In the genomic region with DNA sequence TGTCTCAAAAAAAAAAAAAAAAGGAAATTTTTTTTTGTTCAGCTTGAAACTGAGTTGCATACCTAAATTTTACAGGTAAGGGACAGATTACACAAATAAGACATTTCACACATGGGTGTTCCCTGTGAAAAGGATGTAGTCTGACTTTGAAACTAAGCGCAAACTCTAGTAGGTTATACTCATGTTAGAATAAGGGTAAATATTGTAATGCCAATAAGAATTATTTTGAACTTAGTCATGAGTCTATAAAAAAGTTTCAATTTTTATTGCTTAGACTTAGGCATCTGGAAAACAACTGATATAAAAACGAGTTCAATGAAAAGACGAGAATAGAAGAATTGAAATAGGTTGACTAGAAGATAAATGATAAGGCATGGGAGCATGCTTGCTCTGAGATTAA, we compare ENCODE assay signal across 24 cellular contexts.
DNase-seq lines count a peak whose midpoint lies in the region; ATAC-seq and TF ChIP-seq lines count a peak whose summit lies in the region.
"Had no signal": no experiment of that assay in that cellular context is flagged by ENCODE, and none has a peak within 500 bp of the region (broad histone marks: within the 10 kb centered on the region; RNA-seq: fewer than 3 reads in every experiment).

No MANE protein-coding gene starts in this region.

- no peaks in the 10 kb centered on the region for H3K9me2 ChIP-seq in GM23248 (ENCODE audit: insufficient read depth)

- no peaks in the 10 kb centered on the region for H3K9me3 ChIP-seq in GM23248 (ENCODE audit: low read depth)
- no peaks in the 10 kb centered on the region for H3K9me3 ChIP-seq in ascending aorta
- no peaks in the 10 kb centered on the region for H3K9me3 ChIP-seq in tibial artery
- H3K9me3 ChIP-seq: BLaER1 treated with 17β-estradiol and CSF1 and Interleukin-3, amounts not matched to agents 10 nM and 100 nM had no signal

- no peaks in the 10 kb centered on the region for H3K27me3 ChIP-seq in GM23248 (replicated peaks; ENCODE audit: insufficient read depth)
- H3K27me3 ChIP-seq in ascending aorta, result no peaks in the 10 kb centered on the region
- H3K27me3 ChIP-seq in tibial artery, result no peaks in the 10 kb centered on the region
- H3K27me3 ChIP-seq: BLaER1 treated with 17β-estradiol and CSF1 and Interleukin-3, amounts not matched to agents 10 nM and 100 nM had no signal

- WGBS in GM23248 (ENCODE audit: low coverage in 1 of 2, low lambda C conversion rate in 2 of 2, missing lambda C conversion rate in 2 of 2), 2 experiments, result 68 to 72% methylated on average over 3 of the region's 3 CpGs

- H3K27ac ChIP-seq in GM23248 (no peak overlapping the region), ascending aorta (peak overlapping the region; percentile 42 to 55), tibial artery (peak overlapping the region in 1 of 2 donors; percentile 42)
- H3K27ac ChIP-seq: BLaER1 treated with 17β-estradiol and CSF1 and Interleukin-3, amounts not matched to agents 10 nM and 100 nM; PC-9 had no signal

- peaks cover 45% of the 10 kb centered on the region for H3K4me1 ChIP-seq in GM23248 (ENCODE audit: insufficient read depth)
- peaks cover 0 to 13% of the 10 kb centered on the region in 2 donors for H3K4me1 ChIP-seq in ascending aorta
- H3K4me1 ChIP-seq in tibial artery, result peaks cover 0 to 5% (median 0%) of the 10 kb centered on the region in 4 donors

- H3F3A ChIP-seq in GM23248 (ENCODE audit: insufficient read depth), result peaks cover 3% of the 10 kb centered on the region; the same call in 1 of the 2 replicates

- no peak overlapping the region for H3K4me2 ChIP-seq in GM23248 (ENCODE audit: unreplicated experiment)
- H3K4me2 ChIP-seq: BLaER1 treated with 17β-estradiol and CSF1 and Interleukin-3, amounts not matched to agents 10 nM and 100 nM; PC-9 had no signal

- no peaks in the 10 kb centered on the region for H3K36me3 ChIP-seq in GM23248 (ENCODE audit: low read depth)
- no peaks in the 10 kb centered on the region for H3K36me3 ChIP-seq in ascending aorta
- H3K36me3 ChIP-seq in tibial artery, result no peaks in the 10 kb centered on the region
- H3K36me3 ChIP-seq: BLaER1 treated with 17β-estradiol and CSF1 and Interleukin-3, amounts not matched to agents 10 nM and 100 nM had no signal

- H3K9ac ChIP-seq in GM23248, result no peak overlapping the region
- H3K9ac ChIP-seq: BLaER1 treated with 17β-estradiol and CSF1 and Interleukin-3, amounts not matched to agents 10 nM and 100 nM had no signal

- H2AFZ ChIP-seq in GM23248, result peak overlapping the region; percentile 23
- H2AFZ ChIP-seq: PC-9 had no signal

- H4K20me1 ChIP-seq in GM23248 (ENCODE audit: insufficient read depth), result no peaks in the 10 kb centered on the region
- H4K20me1 ChIP-seq: BLaER1 treated with 17β-estradiol and CSF1 and Interleukin-3, amounts not matched to agents 10 nM and 100 nM had no signal

- H3K4me3 ChIP-seq in GM23248, result peak overlapping the region; percentile 37
- peak overlapping the region; percentile 18 to 47 for H3K4me3 ChIP-seq in ascending aorta
- H3K4me3 ChIP-seq in tibial artery, result peak overlapping the region; percentile 27 to 32
- H3K4me3 ChIP-seq: BLaER1 treated with 17β-estradiol and CSF1 and Interleukin-3, amounts not matched to agents 10 nM and 100 nM; K562; PC-9 had no signal

- no peaks in the 10 kb centered on the region for H3K79me2 ChIP-seq in GM23248 (ENCODE audit: insufficient read depth)

- no peak for TF ChIP-seq CTCF in ascending aorta (IDR thresholded peaks at IDR 0.05)
- TF ChIP-seq CTCF in tibial artery (IDR thresholded peaks at IDR 0.05), result no peak

- in situ Hi-C loops in GM23248 (cut with MboI), result no loop called here

- DNase-seq in GM23248 (no peak), ascending aorta (ENCODE audit: low spot score in 2 of 2) (no peak), left colon (no peak), tibial artery (no peak), 8988T (no peak)
- no peak for DNase-seq in activated naive CD4-positive, alpha-beta T cell (lab: John Stamatoyannopoulos, UW)
- DNase-seq: AML-193; CD4-positive, alpha-beta T cell; Kasumi-1; MV-4-11; NCI-H1105; NCI-H1436 treated with DMSO at 0.1 percent for 48 hours; NCI-H187 treated with DMSO at 0.1 percent for 48 hours; NCI-H2107; NCI-H524; NCI-H774; PC-9 had no signal

- intact Hi-C loops in ascending aorta (cut with DNase I), result no loop called here
- intact Hi-C loops in left colon (cut with DNase I, micrococcal nuclease), result no loop called here
- intact Hi-C loops in tibial artery (cut with DNase I; ENCODE audit: low total_unique reads), result no loop called here

- peak; percentile 49 for ATAC-seq in left colon
- no peak for ATAC-seq in HG02870 (IDR thresholded peaks at IDR 0.05; ENCODE audit: unreplicated experiment)
- no peak for ATAC-seq in HG03521 (IDR thresholded peaks at IDR 0.05; ENCODE audit: unreplicated experiment)
- ATAC-seq: HCT116, HepG2, K562, Right ventricle myocardium inferior had no signal
